ENCODE assay signal across 16 cellular contexts in genomic region chr6:107864235-107864970, GRCh38. TPM values are rescaled to one million over a fixed set of nuclear protein-coding genes. Genes with fewer than 3 reads are reported as not detected.
DNase-seq lines count a peak whose midpoint lies in the region; ATAC-seq and TF ChIP-seq lines count a peak whose summit lies in the region.
"Had no signal": no experiment of that assay in that cellular context is flagged by ENCODE, and none has a peak within 500 bp of the region (broad histone marks: within the 10 kb centered on the region; RNA-seq: fewer than 3 reads in every experiment).

No MANE protein-coding gene starts in this region.

- H3K9me3 ChIP-seq in H9 (ENCODE audit: control insufficient read depth, low read depth, low read length): no peaks in the 10 kb centered on the region
- no peaks in the 10 kb centered on the region for H3K9me3 ChIP-seq in Panc1 (ENCODE audit: control insufficient read depth, insufficient read depth, low read depth, low read length)
- no peaks in the 10 kb centered on the region for H3K9me3 ChIP-seq in neural cell (ENCODE audit: low read length)
- H3K9me3 ChIP-seq in psoas muscle: no peaks in the 10 kb centered on the region

- H3K27me3 Mint-ChIP-seq in H9 (ENCODE audit: low read depth): no peaks in the 10 kb centered on the region

- H3K9me3 Mint-ChIP-seq in H9: no peaks in the 10 kb centered on the region; a peak in 1 of 5 replicates

- CTCF ChIA-PET in Panc1 (lab: Charles Lee): interaction anchor here (0.8 kb wide), 1 partner anchor 189 kb away, joined by 4 read pairs; no protein-coding TSS in a partner anchor

- H2AK5ac ChIP-seq in H9 (ENCODE audit: insufficient read length, low read length) (no peak overlapping the region), mesendoderm (ENCODE audit: low read length) (no peak overlapping the region)

- H3K56ac ChIP-seq in H9 (ENCODE audit: insufficient read length, low read depth, low read length): no peak overlapping the region
- no peak overlapping the region for H3K56ac ChIP-seq in mesendoderm (ENCODE audit: low read length)

- no peak overlapping the region for H3K14ac ChIP-seq in H9 (ENCODE audit: insufficient read depth, low read length)

- H3K27me3 ChIP-seq in H9 (ENCODE audit: insufficient read depth, low read length): no peaks in the 10 kb centered on the region
- H3K27me3 ChIP-seq in Panc1 (ENCODE audit: control insufficient read depth, insufficient read depth, low read length): no peaks in the 10 kb centered on the region
- H3K27me3 ChIP-seq in neural cell (ENCODE audit: insufficient read depth, low read depth, low read length): no peaks in the 10 kb centered on the region
- no peaks in the 10 kb centered on the region for H3K27me3 ChIP-seq in mesendoderm (ENCODE audit: insufficient read depth, low read length, poor library complexity)
- H3K27me3 ChIP-seq in psoas muscle (ENCODE audit: insufficient read depth in 3 of 3, low read length in 2 of 3): no peaks in the 10 kb centered on the region
- H3K27me3 ChIP-seq: BLaER1 treated with 17β-estradiol and CSF1 and Interleukin-3, amounts not matched to agents 10 nM and 100 nM had no signal

- H3K27ac ChIP-seq in H9 (ENCODE audit: insufficient read length, low read depth, low read length) (no peak overlapping the region), Panc1 (ENCODE audit: low read length) (no peak overlapping the region), neural cell (ENCODE audit: low read length) (no peak overlapping the region), mesendoderm (ENCODE audit: low read depth, low read length) (no peak overlapping the region), psoas muscle (no peak overlapping the region)
- H3K27ac ChIP-seq: BLaER1 treated with 17β-estradiol and CSF1 and Interleukin-3, amounts not matched to agents 10 nM and 100 nM had no signal

- no peak overlapping the region for H3T11ph ChIP-seq in H9 (ENCODE audit: low read length)

- H3K79me2 ChIP-seq in H9 (ENCODE audit: insufficient read depth, low read length): no peaks in the 10 kb centered on the region
- H3K79me2 ChIP-seq in neural cell (replicated peaks; ENCODE audit: insufficient read depth, low read length): no peaks in the 10 kb centered on the region
- H3K79me2 ChIP-seq in mesendoderm (ENCODE audit: control insufficient read depth, insufficient read depth, low read length): no peaks in the 10 kb centered on the region

- peak overlapping the region in 2 of 3 experiments; percentile 44 to 88; a peak in 4 of 7 replicates for H3K27ac Mint-ChIP-seq in H9
- H3K27ac Mint-ChIP-seq: CD4-positive, CD25-positive, alpha-beta regulatory T cell had no signal

- H2BK5ac ChIP-seq in H9 (ENCODE audit: insufficient read length, low read length) (no peak overlapping the region), mesendoderm (ENCODE audit: low read length) (no peak overlapping the region)

- H3K23ac ChIP-seq in H9 (ENCODE audit: insufficient read length, low read depth, low read length): no peak overlapping the region
- H3K23ac ChIP-seq in mesendoderm (ENCODE audit: low read length): no peak overlapping the region

- H3K36me3 ChIP-seq in Panc1 (ENCODE audit: control insufficient read depth, insufficient read depth, low read length): no peaks in the 10 kb centered on the region
- H3K36me3 ChIP-seq in neural cell (ENCODE audit: insufficient read depth, low read length): no peaks in the 10 kb centered on the region
- H3K36me3 ChIP-seq in mesendoderm (ENCODE audit: control insufficient read depth, insufficient read depth, low read length): no peaks in the 10 kb centered on the region
- no peaks in the 10 kb centered on the region for H3K36me3 ChIP-seq in psoas muscle (ENCODE audit: insufficient read depth in 1 of 2, low read depth in 1 of 2)

- no peaks in the 10 kb centered on the region for H3K9me2 ChIP-seq in neural cell (ENCODE audit: insufficient read depth, low read length)

- no peak overlapping the region for H2BK20ac ChIP-seq in H9 (ENCODE audit: low read depth, low read length, poor library complexity, severe bottlenecking)

- H3F3A ChIP-seq in neural cell (ENCODE audit: insufficient read depth, low read length, poor library complexity, severe bottlenecking): no peaks in the 10 kb centered on the region

- H3K18ac ChIP-seq in H9 (ENCODE audit: insufficient read length, low read depth, low read length) (no peak overlapping the region), mesendoderm (ENCODE audit: low read length) (no peak overlapping the region)

- no peak overlapping the region for H3K4me3 Mint-ChIP-seq in H9
- H3K4me3 Mint-ChIP-seq: CD4-positive, CD25-positive, alpha-beta regulatory T cell had no signal

- in situ Hi-C loops in Panc1 (cut with HindIII; ENCODE audit: low pct_unique_long_range_greater_than_20kb, low sequenced_read_pairs): no loop called here

- H2BK15ac ChIP-seq in H9 (ENCODE audit: low read depth, low read length) (no peak overlapping the region), mesendoderm (replicated peaks; ENCODE audit: low read depth) (no peak overlapping the region)

- H2BK120ac ChIP-seq in H9 (ENCODE audit: low read depth, low read length, poor library complexity, severe bottlenecking) (no peak overlapping the region), mesendoderm (ENCODE audit: low read depth, low read length) (no peak overlapping the region)

- DNase-seq in GM20000 (ENCODE audit: low spot score): peak; percentile 6
- no peak for DNase-seq in H9
- DNase-seq in Panc1 (ENCODE audit: low read depth, low spot score): no peak
- no peak for DNase-seq in mesendoderm
- no peak for DNase-seq in psoas muscle
- no peak for DNase-seq in activated CD8-positive, alpha-beta memory T cell treated with anti-CD3 and anti-CD28 coated beads for 24 hours
- no peak for DNase-seq in hepatic stellate cell (ENCODE audit: low spot score)
- DNase-seq: ACHN; CD4-positive, CD25-positive, alpha-beta regulatory T cell; DMS153; DMS79 treated with DMSO at 0.1 percent for 48 hours; EL had no signal

- H3K9ac ChIP-seq in H9 (ENCODE audit: extremely low read depth, insufficient read length, low read length) (no peak overlapping the region), neural cell (ENCODE audit: low read length) (no peak overlapping the region), mesendoderm (ENCODE audit: low read length) (no peak overlapping the region)
- H3K9ac ChIP-seq: BLaER1 treated with 17β-estradiol and CSF1 and Interleukin-3, amounts not matched to agents 10 nM and 100 nM had no signal

- H3K4me1 ChIP-seq in H9 (ENCODE audit: insufficient read depth, low read length) (peaks cover 2% of the 10 kb centered on the region; the same call in 1 of the 2 replicates), Panc1 (ENCODE audit: control insufficient read depth, insufficient read depth, low read length) (no peaks in the 10 kb centered on the region), mesendoderm (ENCODE audit: control insufficient read depth, low read depth, low read length) (no peaks in the 10 kb centered on the region), psoas muscle (no peaks in the 10 kb centered on the region)

- H4K20me1 ChIP-seq in H9 (ENCODE audit: control insufficient read depth, insufficient read depth, insufficient read length): no peaks in the 10 kb centered on the region
- H4K20me1 ChIP-seq in neural cell (ENCODE audit: insufficient read depth): no peaks in the 10 kb centered on the region

- H3K4me1 Mint-ChIP-seq in H9: peaks cover 42 to 49% of the 10 kb centered on the region in 2 experiments

- BruUV-seq in Panc1 (replicated peaks; lab: Mats Ljungman, UMichigan): no TSS peak

- POLR2A ChIA-PET in Panc1 (lab: Charles Lee): no interaction called here

- no peak for TF ChIP-seq CTCF in GM20000 (IDR thresholded peaks at IDR 0.05; ENCODE audit: extremely low read depth, missing control alignments)
- no peak for TF ChIP-seq CTCF in H9 (conservative IDR thresholded peaks at IDR 0.05)
- TF ChIP-seq CTCF in Panc1 (IDR thresholded peaks at IDR 0.05): no peak
- TF ChIP-seq CTCF in neural cell (IDR thresholded peaks at IDR 0.05; ENCODE audit: poor library complexity, severe bottlenecking): no peak
- TF ChIP-seq CTCF in psoas muscle (IDR thresholded peaks at IDR 0.05): no peak

- ATAC-seq in Panc1 (0 out of 2 replicates have a peak, but pooled peaks have one; percentile 29), psoas muscle (no peak)

- H4K5ac ChIP-seq in H9 (ENCODE audit: insufficient read length, low read depth, low read length) (no peak overlapping the region), mesendoderm (ENCODE audit: low read length) (no peak overlapping the region)

- H4K8ac ChIP-seq in H9 (replicated peaks; ENCODE audit: insufficient read length, low read depth, low read length): no peak overlapping the region
- no peak overlapping the region for H4K8ac ChIP-seq in mesendoderm (ENCODE audit: low read depth, low read length)

- H2AFZ ChIP-seq in H9 (ENCODE audit: low read length) (no peak overlapping the region), neural cell (ENCODE audit: low read depth, low read length) (no peak overlapping the region)

- TF ChIP-seq RAD21 in neural cell (conservative IDR thresholded peaks at IDR 0.05): no peak

- no peak overlapping the region for H3K4me2 ChIP-seq in H9 (ENCODE audit: insufficient read depth, insufficient read length, low read length)
- no peak overlapping the region for H3K4me2 ChIP-seq in neural cell (ENCODE audit: low read length)
- H3K4me2 ChIP-seq in mesendoderm (ENCODE audit: low read length): no peak overlapping the region
- H3K4me2 ChIP-seq: BLaER1 treated with 17β-estradiol and CSF1 and Interleukin-3, amounts not matched to agents 10 nM and 100 nM had no signal

- H3K36me3 Mint-ChIP-seq in H9 (ENCODE audit: insufficient read depth in 1 of 3, low read depth in 3 of 3): peaks cover 0 to 5% (median 0%) of the 10 kb centered on the region in 3 experiments; a peak in 1 of 7 replicates

- no peak overlapping the region for H2BK12ac ChIP-seq in H9 (ENCODE audit: insufficient read length, low read depth, low read length)

- no peak overlapping the region for H4K91ac ChIP-seq in H9 (ENCODE audit: insufficient read length, low read depth, low read length)

- H3K79me1 ChIP-seq in H9 (ENCODE audit: insufficient read depth, low read depth, low read length, poor library complexity, severe bottlenecking): no peaks in the 10 kb centered on the region
- H3K79me1 ChIP-seq in mesendoderm (ENCODE audit: low read length): no peaks in the 10 kb centered on the region

- no peak overlapping the region for H3K4me3 ChIP-seq in Panc1 (ENCODE audit: low read depth in 2 of 2, low read length in 2 of 2)
- peak overlapping the region; percentile 3 for H3K4me3 ChIP-seq in neural cell (ENCODE audit: low read length)
- no peak overlapping the region for H3K4me3 ChIP-seq in mesendoderm (ENCODE audit: low read length)
- H3K4me3 ChIP-seq in psoas muscle: no peak overlapping the region
- H3K4me3 ChIP-seq: BLaER1 treated with 17β-estradiol and CSF1 and Interleukin-3, amounts not matched to agents 10 nM and 100 nM had no signal

- peak; percentile 25 for TF ChIP-seq EP300 in neural cell (conservative IDR thresholded peaks at IDR 0.05; ENCODE audit: poor library complexity, severe bottlenecking)

- H3K23me2 ChIP-seq in H9 (ENCODE audit: insufficient read length, low read depth, low read length, poor library complexity, severe bottlenecking): no peaks in the 10 kb centered on the region

- no peak overlapping the region for H3K4ac ChIP-seq in H9 (ENCODE audit: low read depth, low read length)
- H3K4ac ChIP-seq in mesendoderm (ENCODE audit: low read depth, low read length): no peak overlapping the region

- intact Hi-C loops in Panc1 (cut with micrococcal nuclease; ENCODE audit: unreplicated experiment) (no loop called here), psoas muscle (cut with DNase I) (no loop called here)

- no CpG with 5 or more reads among the region's 5 CpGs for WGBS in H9 (ENCODE audit: extremely low coverage, insufficient read length, low lambda C conversion rate)
- no CpG with 5 or more reads among the region's 5 CpGs for WGBS in mesendoderm (ENCODE audit: extremely low coverage, insufficient coverage, low lambda C conversion rate)
- 70 to 72% (median 71%) methylated on average over 5 of the region's 5 CpGs for WGBS in psoas muscle, 3 donors

RNA-seq across cellular contexts. Expression of gene SCML4, which starts 40.3 kb away (rescaled TPM):
- total RNA-seq in H9 (2021) (not detected in 2 replicates), Panc1 (2021; ENCODE audit: unreplicated experiment) (0.15 TPM), psoas muscle (under 1 TPM in 3 of 4 donors, not detected in 1; 0.15 to 0.21 (median 0.15) TPM)
- polyA plus RNA-seq in Panc1 (2012; ENCODE audit: insufficient read length): not detected
- polyA plus RNA-seq in neural cell (13.7 and 14.9 TPM in 2 replicates), psoas muscle (under 1 TPM in 1 of 3 donors, not detected in 2; 0.03 TPM)
- 41.6 and 42.9 TPM in 2 replicates for polyA minus RNA-seq in neural cell
- not detected for polyA plus RNA-seq in mesendoderm (2013, experiment 1 of 2)
- not detected for polyA plus RNA-seq in mesendoderm (2013, experiment 2 of 2)
- total RNA-seq: A172, HT1080 had no signal
